17 cellular contexts compared by ENCODE assay signal in genomic region chr20:42192321-42192720, GRCh38.
A peak's percentile ranks its signal among the peaks of the same experiment; 100 is the strongest.
DNase-seq lines count a peak whose midpoint lies in the region; TF ChIP-seq lines count a peak whose summit lies in the region.
"Had no signal": no experiment of that assay in that cellular context is flagged by ENCODE, and none has a peak within 500 bp of the region (broad histone marks: within the 10 kb centered on the region; RNA-seq: fewer than 3 reads in every experiment).

No MANE protein-coding gene starts in this region.

- no peak for TF ChIP-seq CTCF in Loucy (conservative IDR thresholded peaks at IDR 0.05; ENCODE audit: low read length)
- no peak for TF ChIP-seq CTCF in parathyroid adenoma (IDR thresholded peaks at IDR 0.05)
- no peak for TF ChIP-seq CTCF in chondrocyte (IDR thresholded peaks at IDR 0.05)

- H3K36me3 ChIP-seq in Loucy (ENCODE audit: insufficient read depth, low read length) (no peaks in the 10 kb centered on the region), parathyroid adenoma (ENCODE audit: control insufficient read depth, insufficient read depth, low read length) (no peaks in the 10 kb centered on the region)

- H3K36me3 Mint-ChIP-seq in T-helper 2 cell treated with Interferon-gamma antibody and Interleukin-4, amounts not matched to agents 5 μg/mL and 100 μg/mL, for 36 hours (ENCODE audit: low read depth), result no peaks in the 10 kb centered on the region
- no peaks in the 10 kb centered on the region for H3K36me3 Mint-ChIP-seq in chondrocyte (ENCODE audit: low read depth)

- no peaks in the 10 kb centered on the region for H3K9me2 ChIP-seq in Loucy (replicated peaks; ENCODE audit: low read depth, low read length)
- H3K9me2 ChIP-seq: SK-N-SH had no signal

- H3K4me3 ChIP-seq in Loucy (ENCODE audit: low read length, poor library complexity, severe bottlenecking) (no peak overlapping the region), parathyroid adenoma (ENCODE audit: low read depth, low read length) (no peak overlapping the region)
- H3K4me3 ChIP-seq: GM12878 had no signal

- H2AFZ ChIP-seq in Loucy (ENCODE audit: low read length) (no peak overlapping the region), parathyroid adenoma (peak overlapping the region; percentile 67)

- H3K4me2 ChIP-seq in Loucy (ENCODE audit: low read depth, low read length, poor library complexity, severe bottlenecking), result peak overlapping the region; percentile 9
- no peak overlapping the region for H3K4me2 ChIP-seq in parathyroid adenoma (ENCODE audit: low read length)
- H3K4me2 ChIP-seq: SK-N-SH had no signal

- H3K27me3 Mint-ChIP-seq in T-helper 2 cell treated with Interferon-gamma antibody and Interleukin-4, amounts not matched to agents 5 μg/mL and 100 μg/mL, for 36 hours (ENCODE audit: low read depth), result no peaks in the 10 kb centered on the region
- no peaks in the 10 kb centered on the region for H3K27me3 Mint-ChIP-seq in chondrocyte (ENCODE audit: low read depth)

- DNase-seq in NCI-H345 (lab: John Stamatoyannopoulos, UW) (peak; percentile 11), NCI-H345 treated with DMSO at 0.1 percent for 48 hours (lab: John Stamatoyannopoulos, UW; ENCODE audit: unreplicated experiment) (no peak), NCI-H69 (lab: John Stamatoyannopoulos, UW) (peak; percentile 25), chondrocyte (ENCODE audit: low spot score) (no peak)
- DNase-seq in T-helper 2 cell treated with Interferon-gamma antibody and Interleukin-4, amounts not matched to agents 5 μg/mL and 100 μg/mL, for 36 hours (ENCODE audit: low spot score), result no peak
- DNase-seq: DMS79, GOT3, KG1, NCI-H1048, NCI-H1436 treated with DMSO at 0.1 percent for 48 hours, NCI-H2107, NCI-H510A, SIG-M5, SK-N-SH had no signal

- peaks cover 6% of the 10 kb centered on the region for H3K4me1 ChIP-seq in Loucy (ENCODE audit: insufficient read depth, low read length, poor library complexity, severe bottlenecking)
- peaks cover 55% of the 10 kb centered on the region for H3K4me1 ChIP-seq in parathyroid adenoma

- no peak overlapping the region for H3K9ac ChIP-seq in Loucy (ENCODE audit: low read depth, low read length, poor library complexity, severe bottlenecking)
- H3K9ac ChIP-seq in parathyroid adenoma, result no peak overlapping the region
- H3K9ac ChIP-seq: SK-N-SH had no signal

- H3K27ac ChIP-seq in parathyroid adenoma, result peak overlapping the region; percentile 96

- H3K27ac Mint-ChIP-seq in T-helper 2 cell treated with Interferon-gamma antibody and Interleukin-4, amounts not matched to agents 5 μg/mL and 100 μg/mL, for 36 hours, result no peak overlapping the region
- no peak overlapping the region for H3K27ac Mint-ChIP-seq in chondrocyte (ENCODE audit: unreplicated experiment)

- no peaks in the 10 kb centered on the region for H3K79me2 ChIP-seq in Loucy (ENCODE audit: insufficient read depth, low read length)
- no peaks in the 10 kb centered on the region for H3K79me2 ChIP-seq in parathyroid adenoma

- no peaks in the 10 kb centered on the region for H4K20me1 ChIP-seq in Loucy (ENCODE audit: insufficient read depth, low read length, poor library complexity, severe bottlenecking)

- H3K27me3 ChIP-seq in Loucy (ENCODE audit: insufficient read depth, low read length, poor library complexity, severe bottlenecking), result no peaks in the 10 kb centered on the region
- H3K27me3 ChIP-seq in parathyroid adenoma (ENCODE audit: control insufficient read depth, insufficient read depth, low read length), result no peaks in the 10 kb centered on the region

- H3K9me3 ChIP-seq in Loucy (ENCODE audit: insufficient read depth, low read depth, low read length) (no peaks in the 10 kb centered on the region), parathyroid adenoma (ENCODE audit: control insufficient read depth, low read length) (no peaks in the 10 kb centered on the region)
- H3K9me3 ChIP-seq: SK-N-SH had no signal

- no peak overlapping the region for H3K4me3 Mint-ChIP-seq in T-helper 2 cell treated with Interferon-gamma antibody and Interleukin-4, amounts not matched to agents 5 μg/mL and 100 μg/mL, for 36 hours
- no peak overlapping the region for H3K4me3 Mint-ChIP-seq in chondrocyte (ENCODE audit: unreplicated experiment)

- H3K9me3 Mint-ChIP-seq in T-helper 2 cell treated with Interferon-gamma antibody and Interleukin-4, amounts not matched to agents 5 μg/mL and 100 μg/mL, for 36 hours, result no peaks in the 10 kb centered on the region
- H3K9me3 Mint-ChIP-seq in chondrocyte (ENCODE audit: low read depth), result peaks cover 14% of the 10 kb centered on the region

- no peaks in the 10 kb centered on the region for H3K4me1 Mint-ChIP-seq in T-helper 2 cell treated with Interferon-gamma antibody and Interleukin-4, amounts not matched to agents 5 μg/mL and 100 μg/mL, for 36 hours (ENCODE audit: low read depth)
- no peaks in the 10 kb centered on the region for H3K4me1 Mint-ChIP-seq in chondrocyte (ENCODE audit: low read depth)

- H3F3A ChIP-seq in Loucy (ENCODE audit: low read depth), result no peaks in the 10 kb centered on the region

Comparison
In these comparisons a context has a peak if more than half of its experiments do, and no peak if none do; other contexts are left out.
1. DNase-seq: peak in NCI-H345 (single experiment) and NCI-H69 (single experiment); none in NCI-H345 treated with DMSO at 0.1 percent for 48 hours (single experiment), T-helper 2 cell treated with Interferon-gamma antibody and Interleukin-4, amounts not matched to agents 5 μg/mL and 100 μg/mL, for 36 hours (single experiment) and chondrocyte (single experiment).